1 cellular context compared by ENCODE assay signal in the genomic region with DNA sequence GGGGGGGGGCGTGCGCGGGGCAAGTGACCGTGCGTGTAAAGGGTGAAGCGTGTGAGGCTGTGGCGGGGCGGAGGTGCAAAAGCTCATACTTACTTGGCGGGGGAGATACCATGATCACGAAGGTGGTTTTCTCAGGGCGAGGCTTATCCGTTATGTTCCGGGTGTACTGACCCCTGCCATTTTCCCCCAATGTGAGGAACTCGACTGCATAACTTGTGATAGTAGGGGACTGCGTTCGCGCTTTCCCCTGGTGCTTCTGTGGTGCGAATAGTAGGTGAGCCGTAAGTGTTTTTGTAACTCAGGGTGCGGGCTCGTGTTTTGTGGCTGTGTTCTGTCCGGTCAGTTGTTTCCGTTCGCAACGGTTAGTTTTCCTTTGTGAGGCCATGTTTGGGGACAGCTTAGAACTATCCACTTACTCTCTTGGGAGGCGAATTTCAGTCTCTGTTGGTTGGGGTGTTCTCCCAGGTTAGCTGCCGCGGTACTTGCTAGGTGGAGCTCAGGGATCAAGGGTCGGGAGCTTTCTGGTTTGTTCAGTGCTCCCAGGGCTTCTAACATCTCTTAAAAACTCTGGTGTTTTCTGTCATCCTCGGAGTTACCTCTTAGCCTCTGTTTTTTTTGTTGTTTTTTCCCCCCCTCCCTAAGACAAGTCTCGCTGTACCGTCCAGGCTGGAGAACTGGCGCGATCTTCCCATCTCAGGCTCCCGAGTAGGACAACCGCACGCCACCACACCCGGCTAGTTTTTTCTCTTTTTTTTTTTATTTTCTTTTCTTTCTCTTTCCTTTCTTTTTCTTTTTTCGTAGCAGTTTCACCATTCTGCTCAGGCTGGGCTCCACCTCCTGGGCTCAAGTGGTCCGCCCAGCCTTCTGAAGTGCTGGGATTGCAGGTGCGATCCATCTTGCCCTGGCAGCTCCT.
TF ChIP-seq lines count a peak whose summit lies in the region.
"Not testable (repeated sequence)": the region's sequence is repeated elsewhere in the genome, so short reads cannot be mapped to it uniquely, and the experiment has no call there.

No MANE protein-coding gene starts in this region.

TF ChIP-seq in K562, 482 proteins besides CTCF, POLR2A, EP300 and RAD21 (continued from another document and continues in another):
- TF ChIP-seq, protein P1, sequence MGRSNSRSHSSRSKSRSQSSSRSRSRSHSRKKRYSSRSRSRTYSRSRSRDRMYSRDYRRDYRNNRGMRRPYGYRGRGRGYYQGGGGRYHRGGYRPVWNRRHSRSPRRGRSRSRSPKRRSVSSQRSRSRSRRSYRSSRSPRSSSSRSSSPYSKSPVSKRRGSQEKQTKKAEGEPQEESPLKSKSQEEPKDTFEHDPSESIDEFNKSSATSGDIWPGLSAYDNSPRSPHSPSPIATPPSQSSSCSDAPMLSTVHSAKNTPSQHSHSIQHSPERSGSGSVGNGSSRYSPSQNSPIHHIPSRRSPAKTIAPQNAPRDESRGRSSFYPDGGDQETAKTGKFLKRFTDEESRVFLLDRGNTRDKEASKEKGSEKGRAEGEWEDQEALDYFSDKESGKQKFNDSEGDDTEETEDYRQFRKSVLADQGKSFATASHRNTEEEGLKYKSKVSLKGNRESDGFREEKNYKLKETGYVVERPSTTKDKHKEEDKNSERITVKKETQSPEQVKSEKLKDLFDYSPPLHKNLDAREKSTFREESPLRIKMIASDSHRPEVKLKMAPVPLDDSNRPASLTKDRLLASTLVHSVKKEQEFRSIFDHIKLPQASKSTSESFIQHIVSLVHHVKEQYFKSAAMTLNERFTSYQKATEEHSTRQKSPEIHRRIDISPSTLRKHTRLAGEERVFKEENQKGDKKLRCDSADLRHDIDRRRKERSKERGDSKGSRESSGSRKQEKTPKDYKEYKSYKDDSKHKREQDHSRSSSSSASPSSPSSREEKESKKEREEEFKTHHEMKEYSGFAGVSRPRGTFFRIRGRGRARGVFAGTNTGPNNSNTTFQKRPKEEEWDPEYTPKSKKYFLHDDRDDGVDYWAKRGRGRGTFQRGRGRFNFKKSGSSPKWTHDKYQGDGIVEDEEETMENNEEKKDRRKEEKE (IDR thresholded peaks at IDR 0.05; ENCODE audit: borderline replicate concordance in 1 of 2, control insufficient read depth in 1 of 2, low read depth in 2 of 2, low read length in 1 of 2), result peak; percentile 83 to 99; a peak in 3 of 4 replicates
- peak; percentile 67 for TF ChIP-seq TAF1 (IDR thresholded peaks at IDR 0.05; ENCODE audit: control insufficient read depth, extremely low read depth, insufficient read depth, low read length, severe bottlenecking)
- peak; percentile 88; the same call in 1 of the 2 replicates for TF ChIP-seq NFATC3 (IDR thresholded peaks at IDR 0.05)
- TF ChIP-seq ZNF586 (CRISPR knock-in tag; conservative IDR thresholded peaks at IDR 0.05), result peak; percentile 97
- 0 out of 2 replicates have a peak, but pooled peaks have one; percentile 44 for TF ChIP-seq ATF1 (CRISPR knock-in tag; IDR thresholded peaks at IDR 0.05)
- not testable (repeated sequence) for TF ChIP-seq ATF1 (tag; IDR thresholded peaks at IDR 0.05); ATF3 (IDR thresholded peaks at IDR 0.05)
- peak; percentile 94 for TF ChIP-seq ATF3 (CRISPR knock-in tag; conservative IDR thresholded peaks at IDR 0.05)
- peak; percentile 93 for TF ChIP-seq ZNF354B (CRISPR knock-in tag; IDR thresholded peaks at IDR 0.05)
- TF ChIP-seq ZNF3 (CRISPR knock-in tag; IDR thresholded peaks at IDR 0.05), result peak; percentile 99
- peak; percentile 54 for TF ChIP-seq VEZF1 (CRISPR knock-in tag; IDR thresholded peaks at IDR 0.05)
- TF ChIP-seq ZNF780A (CRISPR knock-in tag; IDR thresholded peaks at IDR 0.05), result peak; percentile 99
- TF ChIP-seq TBL1XR1 (IDR thresholded peaks at IDR 0.05; ENCODE audit: low read length in 2 of 2), result peak; percentile 85 to 86
- TF ChIP-seq ZFP91 (CRISPR knock-in tag; IDR thresholded peaks at IDR 0.05), result peak; percentile 70; the same call in 1 of the 2 replicates
- TF ChIP-seq, protein P2, sequence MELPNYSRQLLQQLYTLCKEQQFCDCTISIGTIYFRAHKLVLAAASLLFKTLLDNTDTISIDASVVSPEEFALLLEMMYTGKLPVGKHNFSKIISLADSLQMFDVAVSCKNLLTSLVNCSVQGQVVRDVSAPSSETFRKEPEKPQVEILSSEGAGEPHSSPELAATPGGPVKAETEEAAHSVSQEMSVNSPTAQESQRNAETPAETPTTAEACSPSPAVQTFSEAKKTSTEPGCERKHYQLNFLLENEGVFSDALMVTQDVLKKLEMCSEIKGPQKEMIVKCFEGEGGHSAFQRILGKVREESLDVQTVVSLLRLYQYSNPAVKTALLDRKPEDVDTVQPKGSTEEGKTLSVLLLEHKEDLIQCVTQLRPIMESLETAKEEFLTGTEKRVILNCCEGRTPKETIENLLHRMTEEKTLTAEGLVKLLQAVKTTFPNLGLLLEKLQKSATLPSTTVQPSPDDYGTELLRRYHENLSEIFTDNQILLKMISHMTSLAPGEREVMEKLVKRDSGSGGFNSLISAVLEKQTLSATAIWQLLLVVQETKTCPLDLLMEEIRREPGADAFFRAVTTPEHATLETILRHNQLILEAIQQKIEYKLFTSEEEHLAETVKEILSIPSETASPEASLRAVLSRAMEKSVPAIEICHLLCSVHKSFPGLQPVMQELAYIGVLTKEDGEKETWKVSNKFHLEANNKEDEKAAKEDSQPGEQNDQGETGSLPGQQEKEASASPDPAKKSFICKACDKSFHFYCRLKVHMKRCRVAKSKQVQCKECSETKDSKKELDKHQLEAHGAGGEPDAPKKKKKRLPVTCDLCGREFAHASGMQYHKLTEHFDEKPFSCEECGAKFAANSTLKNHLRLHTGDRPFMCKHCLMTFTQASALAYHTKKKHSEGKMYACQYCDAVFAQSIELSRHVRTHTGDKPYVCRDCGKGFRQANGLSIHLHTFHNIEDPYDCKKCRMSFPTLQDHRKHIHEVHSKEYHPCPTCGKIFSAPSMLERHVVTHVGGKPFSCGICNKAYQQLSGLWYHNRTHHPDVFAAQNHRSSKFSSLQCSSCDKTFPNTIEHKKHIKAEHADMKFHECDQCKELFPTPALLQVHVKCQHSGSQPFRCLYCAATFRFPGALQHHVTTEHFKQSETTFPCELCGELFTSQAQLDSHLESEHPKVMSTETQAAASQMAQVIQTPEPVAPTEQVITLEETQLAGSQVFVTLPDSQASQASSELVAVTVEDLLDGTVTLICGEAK (IDR thresholded peaks at IDR 0.05), result peak; percentile 34; the same call in 1 of the 2 replicates
- TF ChIP-seq, protein P2 (CRISPR knock-in tag; IDR thresholded peaks at IDR 0.05), result peak; percentile 82
- peak; percentile 98 for TF ChIP-seq ZNF695 (CRISPR knock-in tag; IDR thresholded peaks at IDR 0.05)
- TF ChIP-seq POLR2AphosphoS5 (IDR thresholded peaks at IDR 0.05; ENCODE audit: control insufficient read depth, insufficient read depth, low read depth, low read length), result peak; percentile 96
- TF ChIP-seq ZBTB33 (CRISPR knock-in tag; IDR thresholded peaks at IDR 0.05), result peak; percentile 48
- peak; percentile 99 for TF ChIP-seq NFXL1 (CRISPR knock-in tag; IDR thresholded peaks at IDR 0.05)
- TF ChIP-seq NCOA6 (IDR thresholded peaks at IDR 0.05), result peak; percentile 66
- TF ChIP-seq, protein P3, sequence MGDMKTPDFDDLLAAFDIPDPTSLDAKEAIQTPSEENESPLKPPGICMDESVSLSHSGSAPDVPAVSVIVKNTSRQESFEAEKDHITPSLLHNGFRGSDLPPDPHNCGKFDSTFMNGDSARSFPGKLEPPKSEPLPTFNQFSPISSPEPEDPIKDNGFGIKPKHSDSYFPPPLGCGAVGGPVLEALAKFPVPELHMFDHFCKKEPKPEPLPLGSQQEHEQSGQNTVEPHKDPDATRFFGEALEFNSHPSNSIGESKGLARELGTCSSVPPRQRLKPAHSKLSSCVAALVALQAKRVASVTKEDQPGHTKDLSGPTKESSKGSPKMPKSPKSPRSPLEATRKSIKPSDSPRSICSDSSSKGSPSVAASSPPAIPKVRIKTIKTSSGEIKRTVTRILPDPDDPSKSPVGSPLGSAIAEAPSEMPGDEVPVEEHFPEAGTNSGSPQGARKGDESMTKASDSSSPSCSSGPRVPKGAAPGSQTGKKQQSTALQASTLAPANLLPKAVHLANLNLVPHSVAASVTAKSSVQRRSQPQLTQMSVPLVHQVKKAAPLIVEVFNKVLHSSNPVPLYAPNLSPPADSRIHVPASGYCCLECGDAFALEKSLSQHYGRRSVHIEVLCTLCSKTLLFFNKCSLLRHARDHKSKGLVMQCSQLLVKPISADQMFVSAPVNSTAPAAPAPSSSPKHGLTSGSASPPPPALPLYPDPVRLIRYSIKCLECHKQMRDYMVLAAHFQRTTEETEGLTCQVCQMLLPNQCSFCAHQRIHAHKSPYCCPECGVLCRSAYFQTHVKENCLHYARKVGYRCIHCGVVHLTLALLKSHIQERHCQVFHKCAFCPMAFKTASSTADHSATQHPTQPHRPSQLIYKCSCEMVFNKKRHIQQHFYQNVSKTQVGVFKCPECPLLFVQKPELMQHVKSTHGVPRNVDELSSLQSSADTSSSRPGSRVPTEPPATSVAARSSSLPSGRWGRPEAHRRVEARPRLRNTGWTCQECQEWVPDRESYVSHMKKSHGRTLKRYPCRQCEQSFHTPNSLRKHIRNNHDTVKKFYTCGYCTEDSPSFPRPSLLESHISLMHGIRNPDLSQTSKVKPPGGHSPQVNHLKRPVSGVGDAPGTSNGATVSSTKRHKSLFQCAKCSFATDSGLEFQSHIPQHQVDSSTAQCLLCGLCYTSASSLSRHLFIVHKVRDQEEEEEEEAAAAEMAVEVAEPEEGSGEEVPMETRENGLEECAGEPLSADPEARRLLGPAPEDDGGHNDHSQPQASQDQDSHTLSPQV (IDR thresholded peaks at IDR 0.05), result 0 out of 2 replicates have a peak, but pooled peaks have one; percentile 47
- TF ChIP-seq ZNF830 (CRISPR knock-in tag; IDR thresholded peaks at IDR 0.05), result peak; percentile 100
- peak; percentile 98 for TF ChIP-seq ZNF57 (CRISPR knock-in tag; IDR thresholded peaks at IDR 0.05)
- peak; percentile 81; the same call in 1 of the 2 replicates for TF ChIP-seq SP1 (CRISPR knock-in tag; IDR thresholded peaks at IDR 0.05)
- TF ChIP-seq NELFE (IDR thresholded peaks at IDR 0.05; ENCODE audit: insufficient read depth, insufficient read length), result peak; percentile 52
- peak; percentile 87 for TF ChIP-seq PYGO2 (tag; IDR thresholded peaks at IDR 0.05)
